ENCODE assay signal across 25 cellular contexts in genomic region chr16:28259781-28260150, GRCh38. TPM values are rescaled to one million over a fixed set of nuclear protein-coding genes. Genes with fewer than 3 reads are reported as not detected.
A peak's percentile ranks its signal among the peaks of the same experiment; 100 is the strongest.
DNase-seq lines count a peak whose midpoint lies in the region; ATAC-seq and TF ChIP-seq lines count a peak whose summit lies in the region.
"Had no signal": no experiment of that assay in that cellular context is flagged by ENCODE, and none has a peak within 500 bp of the region (broad histone marks: within the 10 kb centered on the region; RNA-seq: fewer than 3 reads in every experiment).

No MANE protein-coding gene starts in this region.

- intact Hi-C loops in heart left ventricle (cut with DNase I), result loop anchor here in 2 of 10 donors (2.0 to 5.0 kb wide), 3 partner anchors 47 to 77 kb away; partner anchors contain the start of gene XPO6 (in 1 of the 2)
- intact Hi-C loops in left ventricle myocardium superior (cut with micrococcal nuclease), result no loop called here
- intact Hi-C loops in CD14-positive monocyte (cut with micrococcal nuclease), result loop anchor here in 1 of 2 donors (10.0 kb wide), 1 partner anchor 1205 kb away; no protein-coding TSS in a partner anchor
- intact Hi-C loops in A673 (cut with micrococcal nuclease; ENCODE audit: unreplicated experiment), result no loop called here

- no peak for TF ChIP-seq CTCF in heart left ventricle (IDR thresholded peaks at IDR 0.05)
- TF ChIP-seq CTCF in endodermal cell (conservative IDR thresholded peaks at IDR 0.05), result no peak
- TF ChIP-seq CTCF in CD14-positive monocyte (IDR thresholded peaks at IDR 0.05), result no peak
- no peak for TF ChIP-seq CTCF in A673 (conservative IDR thresholded peaks at IDR 0.05; ENCODE audit: low read depth, low read length)

- POLR2A ChIA-PET in A673 (lab: Charles Lee; ENCODE audit: low non-redundant PET), result no interaction called here

- no peak for DNase-seq in heart left ventricle
- DNase-seq in left ventricle myocardium superior, result no peak
- DNase-seq in NT2/D1 (ENCODE audit: low read depth, low spot score), result no peak
- no peak for DNase-seq in endodermal cell
- DNase-seq in CD14-positive monocyte (ENCODE audit: low spot score), result no peak
- DNase-seq in NCI-H1105 (lab: John Stamatoyannopoulos, UW), result no peak
- DNase-seq in A673 (ENCODE audit: low spot score), result no peak
- DNase-seq: activated CD4-positive, alpha-beta T cell treated with anti-CD3 and anti-CD28 coated beads for 36 hours; activated naive CD4-positive, alpha-beta T cell treated with anti-CD3 and anti-CD28 coated beads for 36 hours; activated T-cell treated with anti-CD3 and anti-CD28 coated beads, Interleukin-2, amount 50 U/mL, for 48 hours; aorta; foreskin fibroblast; HCEC 1CT; NCI-H187; NCI-H2171 treated with DMSO at 0.1 percent for 48 hours; NCI-H526 treated with DMSO at 0.1 percent for 48 hours; SJCRH30; stimulated activated CD8-positive, alpha-beta memory T cell treated with anti-CD3 and anti-CD28 coated beads, Interleukin-4, amount 100 ng/mL, for 48 hours; T-helper 1 cell; trophoblast cell had no signal

- ATAC-seq in heart left ventricle, result no peak
- no peak for ATAC-seq in left ventricle myocardium superior
- ATAC-seq: activated CD4-positive, alpha-beta T cell treated with anti-CD3 and anti-CD28 coated beads for 36 hours; GM12878 had no signal

- no peak for TF ChIP-seq POLR2A in heart left ventricle (IDR thresholded peaks at IDR 0.05)

- no peaks in the 10 kb centered on the region for H3K36me3 ChIP-seq in heart left ventricle
- no peaks in the 10 kb centered on the region for H3K36me3 ChIP-seq in NT2/D1 (ENCODE audit: insufficient read depth, insufficient read length, low read length)
- no peaks in the 10 kb centered on the region for H3K36me3 ChIP-seq in endodermal cell (ENCODE audit: control insufficient read depth, insufficient read depth, low read length)
- peaks cover 0 to 13% (median 6%) of the 10 kb centered on the region in 3 donors for H3K36me3 ChIP-seq in skeletal muscle tissue (ENCODE audit: control insufficient read depth in 3 of 3, insufficient read depth in 3 of 3, low read length in 3 of 3)
- H3K36me3 ChIP-seq in A673 (ENCODE audit: insufficient read depth, low read length, poor library complexity, severe bottlenecking), result no peaks in the 10 kb centered on the region
- H3K36me3 ChIP-seq: SJCRH30 had no signal

- H3K9me3 ChIP-seq in heart left ventricle (no peaks in the 10 kb centered on the region), NT2/D1 (ENCODE audit: insufficient read depth, low read length) (no peaks in the 10 kb centered on the region), endodermal cell (ENCODE audit: control insufficient read depth, low read length) (peaks cover 7% of the 10 kb centered on the region), skeletal muscle tissue (ENCODE audit: control insufficient read depth in 3 of 3, low read length in 3 of 3) (no peaks in the 10 kb centered on the region), A673 (ENCODE audit: low read depth, low read length, poor library complexity, severe bottlenecking) (no peaks in the 10 kb centered on the region)
- H3K9me3 ChIP-seq: SJCRH30 had no signal

- CTCF ChIA-PET in A673 (lab: Charles Lee), result no interaction called here

- 50 to 62% (median 53%) methylated on average over 7 of the region's 7 CpGs for WGBS in heart left ventricle, 4 donors
- WGBS in endodermal cell (ENCODE audit: insufficient coverage in 1 of 2, insufficient read length in 1 of 2), 2 experiments, result 89 to 93% methylated on average over 5 to 7 of the region's 7 CpGs

- H3K27ac ChIP-seq in heart left ventricle, result peak overlapping the region in 8 of 12 donors; percentile 79 to 90 (median 82)
- H3K27ac ChIP-seq in endodermal cell (ENCODE audit: low read depth, low read length), result no peak overlapping the region
- peak overlapping the region; percentile 91 for H3K27ac ChIP-seq in skeletal muscle tissue (ENCODE audit: low read depth, low read length)
- no peak overlapping the region for H3K27ac ChIP-seq in A673 (ENCODE audit: low read depth, low read length, poor library complexity, severe bottlenecking)
- H3K27ac ChIP-seq: hepatocyte, SJCRH30 had no signal

- no TSS peak for BruUV-seq in A673 (replicated peaks; lab: Mats Ljungman, UMichigan)

- no peaks in the 10 kb centered on the region for H3K9me3 Mint-ChIP-seq in endodermal cell
- peaks cover 0 to 5% (median 2%) of the 10 kb centered on the region in 7 donors for H3K9me3 Mint-ChIP-seq in CD14-positive monocyte
- H3K9me3 Mint-ChIP-seq: activated naive CD4-positive, alpha-beta T cell treated with anti-CD3 and anti-CD28 coated beads for 36 hours; neural crest cell had no signal

- H3K27ac Mint-ChIP-seq in endodermal cell (peak overlapping the region; percentile 84), CD14-positive monocyte (no peak overlapping the region)
- H3K27ac Mint-ChIP-seq: activated CD4-positive, alpha-beta T cell treated with anti-CD3 and anti-CD28 coated beads for 36 hours; activated naive CD4-positive, alpha-beta T cell treated with anti-CD3 and anti-CD28 coated beads for 36 hours; B cell had no signal

- H3K27me3 Mint-ChIP-seq in endodermal cell (ENCODE audit: insufficient read depth) (peaks cover 58% of the 10 kb centered on the region), CD14-positive monocyte (ENCODE audit: low read depth in 3 of 3) (peaks cover 5 to 11% (median 10%) of the 10 kb centered on the region in 3 donors)

- H3K27me3 ChIP-seq in heart left ventricle, result peaks cover 0 to 24% (median 5%) of the 10 kb centered on the region in 9 donors
- no peaks in the 10 kb centered on the region for H3K27me3 ChIP-seq in NT2/D1 (ENCODE audit: insufficient read depth, insufficient read length)
- H3K27me3 ChIP-seq in endodermal cell (ENCODE audit: control insufficient read depth, insufficient read depth, low read length, poor library complexity, severe bottlenecking), result peaks cover 52% of the 10 kb centered on the region
- peaks cover 0 to 3% (median 0%) of the 10 kb centered on the region in 3 donors for H3K27me3 ChIP-seq in skeletal muscle tissue (ENCODE audit: control insufficient read depth in 3 of 3, insufficient read depth in 3 of 3, low read length in 3 of 3)
- no peaks in the 10 kb centered on the region for H3K27me3 ChIP-seq in A673 (replicated peaks; ENCODE audit: insufficient read depth, low read depth, low read length, poor library complexity)
- H3K27me3 ChIP-seq: hepatocyte had no signal

- peaks cover 0 to 32% (median 0%) of the 10 kb centered on the region in 12 donors for H3K4me1 ChIP-seq in heart left ventricle
- H3K4me1 ChIP-seq in NT2/D1 (ENCODE audit: insufficient read depth, insufficient read length), result peaks cover 28% of the 10 kb centered on the region
- H3K4me1 ChIP-seq in endodermal cell (ENCODE audit: control insufficient read depth, insufficient read depth, low read length), result peaks cover 11% of the 10 kb centered on the region
- peaks cover 37 to 61% (median 39%) of the 10 kb centered on the region in 3 donors for H3K4me1 ChIP-seq in skeletal muscle tissue (ENCODE audit: control insufficient read depth in 3 of 3, insufficient read depth in 3 of 3, low read length in 3 of 3)
- no peaks in the 10 kb centered on the region for H3K4me1 ChIP-seq in A673 (ENCODE audit: insufficient read depth, low read length, poor library complexity, severe bottlenecking)
- H3K4me1 ChIP-seq: SJCRH30 had no signal

- peak overlapping the region; percentile 30 to 65 (median 58) for H3K4me3 ChIP-seq in heart left ventricle
- no peak overlapping the region for H3K4me3 ChIP-seq in NT2/D1 (ENCODE audit: insufficient read length, low read depth)
- no peak overlapping the region for H3K4me3 ChIP-seq in endodermal cell (ENCODE audit: low read length)
- H3K4me3 ChIP-seq in skeletal muscle tissue (ENCODE audit: low read length in 3 of 3), result peak overlapping the region; percentile 70 to 97 (median 93)
- no peak overlapping the region for H3K4me3 ChIP-seq in A673 (ENCODE audit: low read depth, low read length, poor library complexity, severe bottlenecking)
- H3K4me3 ChIP-seq: GM12878, hepatocyte, SJCRH30 had no signal

- H3K36me3 Mint-ChIP-seq in endodermal cell (ENCODE audit: low read depth), result no peaks in the 10 kb centered on the region
- H3K36me3 Mint-ChIP-seq in CD14-positive monocyte, result no peaks in the 10 kb centered on the region

- H3K9ac ChIP-seq in NT2/D1 (ENCODE audit: insufficient read length, low read depth) (peak overlapping the region; percentile 79), endodermal cell (ENCODE audit: extremely low read depth, low read length, poor library complexity, severe bottlenecking) (no peak overlapping the region), skeletal muscle tissue (ENCODE audit: low read depth in 1 of 3, low read length in 3 of 3) (peak overlapping the region; percentile 95 to 98 (median 96))

- H3K4me1 Mint-ChIP-seq in endodermal cell (peaks cover 23% of the 10 kb centered on the region), CD14-positive monocyte (peaks cover 4% of the 10 kb centered on the region)
- H3K4me1 Mint-ChIP-seq: B cell had no signal

- peak overlapping the region; percentile 28 for H3K4me3 Mint-ChIP-seq in endodermal cell
- no peak overlapping the region for H3K4me3 Mint-ChIP-seq in CD14-positive monocyte
- H3K4me3 Mint-ChIP-seq: activated CD4-positive, alpha-beta T cell treated with anti-CD3 and anti-CD28 coated beads for 36 hours; activated naive CD4-positive, alpha-beta T cell treated with anti-CD3 and anti-CD28 coated beads for 36 hours; B cell; neural crest cell had no signal

RNA-seq across cellular contexts. Expression of gene SBK1, which starts 32.6 kb away (rescaled TPM):
- 1 to 10 TPM in 8 of 9 donors, under 1 TPM in 1; 0.94 to 6.1 (median 2.4) TPM for total RNA-seq in heart left ventricle
- polyA plus RNA-seq in heart left ventricle, result 1 to 10 TPM in 1 of 2 donors, under 1 TPM in 1; 0.69 to 2.9 TPM
- 2.8 TPM for total RNA-seq in left ventricle myocardium superior
- 10 to 100 TPM; 55.9 to 62.5 TPM for total RNA-seq in endodermal cell
- 63.9 TPM for polyA plus RNA-seq in endodermal cell (2013, experiment 1 of 2)
- 60.0 TPM for polyA plus RNA-seq in endodermal cell (2013, experiment 2 of 2)
- 1.0 TPM for total RNA-seq in skeletal muscle tissue
- polyA plus RNA-seq in CD14-positive monocyte, result under 1 TPM in 1 of 2 donors, not detected in 1; 0.04 TPM
- 22.2 and 26.8 TPM in 2 replicates for total RNA-seq in A673 (2021)

RNA-seq across cellular contexts. Expression of gene XPO6, which starts 48.0 kb away (rescaled TPM):
- total RNA-seq in heart left ventricle, result 10 to 100 TPM; 19.8 to 78.0 (median 33.0) TPM
- polyA plus RNA-seq in heart left ventricle, result 10 to 100 TPM; 22.2 to 36.5 TPM
- 25.7 TPM for total RNA-seq in left ventricle myocardium superior
- total RNA-seq in endodermal cell, result 10 to 100 TPM; 84.7 to 92.4 TPM
- 79.6 TPM for polyA plus RNA-seq in endodermal cell (2013, experiment 1 of 2)
- polyA plus RNA-seq in endodermal cell (2013, experiment 2 of 2), result 78.4 TPM
- 33.9 TPM for total RNA-seq in skeletal muscle tissue
- 10 to 100 TPM; 35.7 to 38.3 TPM for polyA plus RNA-seq in CD14-positive monocyte
- 155 and 159 TPM in 2 replicates for total RNA-seq in A673 (2021)

Comparison
In these comparisons a context has a peak if more than half of its experiments do, and no peak if none do; other contexts are left out.
1. H3K27ac ChIP-seq: peak in heart left ventricle (8 of 12) and skeletal muscle tissue (single experiment); none in endodermal cell (single experiment) and A673 (single experiment).
2. H3K4me3 ChIP-seq: peak in heart left ventricle (12 of 12) and skeletal muscle tissue (3 of 3); none in NT2/D1 (single experiment), endodermal cell (single experiment) and A673 (single experiment).